In the genomic region with DNA sequence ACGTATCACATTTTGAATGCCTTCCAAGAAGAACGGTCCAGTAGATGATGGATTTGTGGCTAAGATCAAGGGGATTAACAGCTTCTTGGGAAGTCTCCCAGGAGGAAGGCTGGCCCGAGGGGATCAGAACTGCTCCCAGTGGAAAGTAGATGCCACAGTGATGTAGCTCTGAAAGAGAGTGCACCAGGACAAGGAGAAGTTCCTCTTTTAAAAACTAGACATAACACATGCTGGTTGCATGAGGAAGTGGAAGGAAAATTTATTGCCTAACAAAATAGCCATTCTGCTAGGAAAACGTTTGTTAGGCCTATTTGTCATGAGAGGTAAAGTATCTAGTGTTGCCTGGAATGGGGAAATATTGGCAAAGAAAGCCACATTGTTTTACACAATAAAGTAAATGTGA, we compare ENCODE assay signal across 14 cellular contexts.
DNase-seq lines count a peak whose midpoint lies in the region; ATAC-seq, FAIRE-seq and TF ChIP-seq lines count a peak whose summit lies in the region.
"Had no signal": no experiment of that assay in that cellular context is flagged by ENCODE, and none has a peak within 500 bp of the region (broad histone marks: within the 10 kb centered on the region; RNA-seq: fewer than 3 reads in every experiment).

No MANE protein-coding gene starts in this region.

- no peak overlapping the region for H2AFZ ChIP-seq in astrocyte (ENCODE audit: low read depth, low read length)
- no peak overlapping the region for H2AFZ ChIP-seq in mesenchymal stem cell (ENCODE audit: low read depth, low read length)

- H3K4me1 Mint-ChIP-seq in CD14-positive monocyte, result peaks cover 85% of the 10 kb centered on the region
- H3K4me1 Mint-ChIP-seq in astrocyte (ENCODE audit: low read depth, unreplicated experiment), result peaks cover 23% of the 10 kb centered on the region
- H3K4me1 Mint-ChIP-seq: CD4-positive, alpha-beta memory T cell had no signal

- H2BK12ac ChIP-seq in mesenchymal stem cell (ENCODE audit: low read length in 2 of 2), result no peak overlapping the region

- WGBS in mesenchymal stem cell, result 48% methylated on average over 4 of the region's 4 CpGs
- 21 to 33% (median 25%) methylated on average over 4 of the region's 4 CpGs for WGBS in stomach, 5 donors

- no peak overlapping the region for H2BK5ac ChIP-seq in mesenchymal stem cell (ENCODE audit: low read depth, low read length, poor library complexity, severe bottlenecking)

- peak overlapping the region; percentile 95 to 99 (median 97) for H3K27ac Mint-ChIP-seq in CD14-positive monocyte
- no peak overlapping the region for H3K27ac Mint-ChIP-seq in astrocyte (ENCODE audit: unreplicated experiment)

- ATAC-seq in HG03159 (IDR thresholded peaks at IDR 0.05; ENCODE audit: unreplicated experiment), result no peak
- ATAC-seq: left colon had no signal

- H3K4ac ChIP-seq in mesenchymal stem cell (ENCODE audit: low read depth in 1 of 2, low read length in 2 of 2), result no peak overlapping the region

- H3K79me1 ChIP-seq in mesenchymal stem cell (replicated peaks; ENCODE audit: low read length, poor library complexity, severe bottlenecking), result no peaks in the 10 kb centered on the region

- intact Hi-C loops in CD14-positive monocyte (cut with micrococcal nuclease) (loop anchor here in 1 of 2 donors (1.0 kb wide), 1 partner anchor 9 kb away; no protein-coding TSS in a partner anchor), stomach (cut with DNase I; ENCODE audit: low total_unique reads) (no loop called here)

- no peak overlapping the region for H3K4me2 ChIP-seq in astrocyte (ENCODE audit: low read length)
- H3K4me2 ChIP-seq in mesenchymal stem cell (ENCODE audit: low read length, poor library complexity, severe bottlenecking), result no peak overlapping the region

- H4K20me1 ChIP-seq in astrocyte (ENCODE audit: insufficient read depth, low read length), result no peaks in the 10 kb centered on the region

- H2BK120ac ChIP-seq in mesenchymal stem cell (ENCODE audit: low read depth, low read length), result no peak overlapping the region

- no peak overlapping the region for H2AK5ac ChIP-seq in mesenchymal stem cell (ENCODE audit: low read length, severe bottlenecking)

- no peaks in the 10 kb centered on the region for H3K79me2 ChIP-seq in astrocyte (ENCODE audit: insufficient read depth, low read length)

- H3K4me3 Mint-ChIP-seq in CD14-positive monocyte (peak overlapping the region; percentile 10 to 44), astrocyte (ENCODE audit: unreplicated experiment) (no peak overlapping the region)
- H3K4me3 Mint-ChIP-seq: CD4-positive, alpha-beta memory T cell had no signal

- DNase-seq in CD14-positive monocyte (ENCODE audit: low spot score), result no peak
- DNase-seq in NB4 (ENCODE audit: low read depth), result peak; percentile 93
- peak; percentile 58 for DNase-seq in astrocyte (ENCODE audit: low read depth)
- DNase-seq in mesenchymal stem cell, result peak; percentile 12
- DNase-seq in NK-92 treated with Interleukin-12 subunit alpha and Interleukin-12 subunit beta, amount 100 ng/mL, for 24 hours (lab: John Stamatoyannopoulos, UW), result no peak
- no peak for DNase-seq in NCI-H2227 treated with DMSO at 0.1 percent for 48 hours (lab: John Stamatoyannopoulos, UW)
- no peak for DNase-seq in stomach
- DNase-seq: CD4-positive, alpha-beta memory T cell; left colon; retina; T-helper 1 cell had no signal

- peak; percentile 70 for FAIRE-seq in astrocyte (lab: Jason Lieb, UNC)

- no peaks in the 10 kb centered on the region for H3K9me3 ChIP-seq in astrocyte (ENCODE audit: insufficient read depth, low read depth, low read length)
- no peaks in the 10 kb centered on the region for H3K9me3 ChIP-seq in mesenchymal stem cell (ENCODE audit: control insufficient read depth, low read length)
- no peaks in the 10 kb centered on the region for H3K9me3 ChIP-seq in stomach
- H3K9me3 ChIP-seq: ascending aorta, vagina had no signal

- peaks cover 0 to 5% (median 4%) of the 10 kb centered on the region in 7 donors for H3K9me3 Mint-ChIP-seq in CD14-positive monocyte
- peaks cover 3% of the 10 kb centered on the region for H3K9me3 Mint-ChIP-seq in astrocyte (ENCODE audit: unreplicated experiment)
- H3K9me3 Mint-ChIP-seq: CD4-positive, alpha-beta memory T cell had no signal

- no peaks in the 10 kb centered on the region for H3K36me3 ChIP-seq in astrocyte (ENCODE audit: insufficient read depth, low read length)
- H3K36me3 ChIP-seq in mesenchymal stem cell (ENCODE audit: control insufficient read depth in 1 of 2, insufficient read depth in 2 of 2, low read depth in 1 of 2, low read length in 2 of 2), result no peaks in the 10 kb centered on the region
- no peaks in the 10 kb centered on the region for H3K36me3 ChIP-seq in stomach
- H3K36me3 ChIP-seq: ascending aorta, vagina had no signal

- no peak overlapping the region for H3K18ac ChIP-seq in mesenchymal stem cell (ENCODE audit: low read depth in 1 of 2, low read length in 2 of 2)

- no peak overlapping the region for H2BK15ac ChIP-seq in mesenchymal stem cell (ENCODE audit: low read depth, poor library complexity, severe bottlenecking)

- TF ChIP-seq POLR2A in NB4 (IDR thresholded peaks at IDR 0.05; ENCODE audit: extremely low read depth, insufficient read length) (peak; percentile 30), stomach (IDR thresholded peaks at IDR 0.05) (no peak)

- H3K27ac ChIP-seq in astrocyte (ENCODE audit: low read depth, low read length), result no peak overlapping the region
- H3K27ac ChIP-seq in mesenchymal stem cell (ENCODE audit: low read length, poor library complexity, severe bottlenecking), result no peak overlapping the region
- peak overlapping the region in 2 of 5 donors; percentile 48 to 75 for H3K27ac ChIP-seq in stomach
- H3K27ac ChIP-seq: ascending aorta, vagina had no signal

- TF ChIP-seq EP300 in stomach (IDR thresholded peaks at IDR 0.05), result no peak

- H3K27me3 Mint-ChIP-seq in CD14-positive monocyte (ENCODE audit: low read depth in 3 of 3) (no peaks in the 10 kb centered on the region), astrocyte (ENCODE audit: low read depth, unreplicated experiment) (no peaks in the 10 kb centered on the region)

- H3K36me3 Mint-ChIP-seq in CD14-positive monocyte (peaks cover 2 to 3% of the 10 kb centered on the region in 2 donors), astrocyte (ENCODE audit: low read depth, unreplicated experiment) (no peaks in the 10 kb centered on the region)
- H3K36me3 Mint-ChIP-seq: CD4-positive, alpha-beta memory T cell had no signal

- no peak overlapping the region for H4K8ac ChIP-seq in mesenchymal stem cell (ENCODE audit: low read length)

- no peak overlapping the region for H3K23ac ChIP-seq in mesenchymal stem cell (ENCODE audit: low read length in 2 of 2)

- H4K91ac ChIP-seq in mesenchymal stem cell (ENCODE audit: low read length), result no peak overlapping the region

- no peak for TF ChIP-seq CTCF in CD14-positive monocyte (IDR thresholded peaks at IDR 0.05)
- TF ChIP-seq CTCF in NB4 (IDR thresholded peaks at IDR 0.05; ENCODE audit: low read depth, low read length), result no peak
- no peak for TF ChIP-seq CTCF in astrocyte (IDR thresholded peaks at IDR 0.05; ENCODE audit: insufficient read depth, low read depth, low read length)
- TF ChIP-seq CTCF in stomach (IDR thresholded peaks at IDR 0.05), result no peak

- H3K27me3 ChIP-seq in astrocyte (ENCODE audit: insufficient read depth, low read length), result no peaks in the 10 kb centered on the region
- no peaks in the 10 kb centered on the region for H3K27me3 ChIP-seq in mesenchymal stem cell (ENCODE audit: control insufficient read depth in 1 of 2, insufficient read depth in 1 of 2, low read length in 2 of 2)
- peaks cover 0 to 6% (median 4%) of the 10 kb centered on the region in 3 donors for H3K27me3 ChIP-seq in stomach
- H3K27me3 ChIP-seq: ascending aorta, vagina had no signal

- H3K4me1 ChIP-seq in astrocyte (ENCODE audit: insufficient read depth, low read length) (peaks cover 3% of the 10 kb centered on the region), mesenchymal stem cell (ENCODE audit: control insufficient read depth, insufficient read depth, low read depth, low read length) (peaks cover 3% of the 10 kb centered on the region), stomach (peaks cover 0 to 11% (median 5%) of the 10 kb centered on the region in 4 donors)
- H3K4me1 ChIP-seq: ascending aorta, vagina had no signal

- H3K14ac ChIP-seq in mesenchymal stem cell (ENCODE audit: low read length in 2 of 2), result no peak overlapping the region

- H3K9ac ChIP-seq in astrocyte (ENCODE audit: low read length) (no peak overlapping the region), mesenchymal stem cell (ENCODE audit: low read length) (no peak overlapping the region)

- H3K4me3 ChIP-seq in NB4 (ENCODE audit: low read depth, low read length) (peak overlapping the region; percentile 16), astrocyte (ENCODE audit: insufficient read depth, low read depth, low read length) (no peak overlapping the region), mesenchymal stem cell (ENCODE audit: insufficient read depth in 1 of 2, low read depth in 1 of 2, low read length in 2 of 2) (no peak overlapping the region), stomach (no peak overlapping the region)
- H3K4me3 ChIP-seq: ascending aorta, vagina had no signal

Comparison
In these comparisons a context has a peak if more than half of its experiments do, and no peak if none do; other contexts are left out.
1. DNase-seq: peak in NB4 (single experiment), astrocyte (single experiment) and mesenchymal stem cell (single experiment); none in CD14-positive monocyte (single experiment), NK-92 treated with Interleukin-12 subunit alpha and Interleukin-12 subunit beta, amount 100 ng/mL, for 24 hours (single experiment), NCI-H2227 treated with DMSO at 0.1 percent for 48 hours (single experiment) and stomach (single experiment).